1 cellular context compared by ENCODE assay signal in genomic region chr1:26533951-26534514, GRCh38.
A peak's percentile ranks its signal among the peaks of the same experiment; 100 is the strongest.
TF ChIP-seq lines count a peak whose summit lies in the region.

No MANE protein-coding gene starts in this region.

TF ChIP-seq in HepG2, 621 proteins besides CTCF, POLR2A, EP300 and RAD21 (continued from another document):
- TF ChIP-seq ZHX2 (IDR thresholded peaks at IDR 0.05; ENCODE audit: low read depth): no peak
- TF ChIP-seq ZHX2 (CRISPR knock-in tag; IDR thresholded peaks at IDR 0.05; ENCODE audit: borderline replicate concordance): no peak
- peak; percentile 95 for TF ChIP-seq MNT (IDR thresholded peaks at IDR 0.05)
- TF ChIP-seq SALL1 (CRISPR knock-in tag; IDR thresholded peaks at IDR 0.05): peak; percentile 18; the same call in 1 of the 2 replicates
- no peak for TF ChIP-seq USF2 (IDR thresholded peaks at IDR 0.05; ENCODE audit: low read depth, low read length)
- TF ChIP-seq USF2 (CRISPR knock-in tag; IDR thresholded peaks at IDR 0.05; ENCODE audit: borderline replicate concordance): peak; percentile 20; the same call in 1 of the 2 replicates
- no peak for TF ChIP-seq KLF6 (CRISPR knock-in tag; IDR thresholded peaks at IDR 0.05)
